ENCODE assay signal across 8 cellular contexts in the genomic region with DNA sequence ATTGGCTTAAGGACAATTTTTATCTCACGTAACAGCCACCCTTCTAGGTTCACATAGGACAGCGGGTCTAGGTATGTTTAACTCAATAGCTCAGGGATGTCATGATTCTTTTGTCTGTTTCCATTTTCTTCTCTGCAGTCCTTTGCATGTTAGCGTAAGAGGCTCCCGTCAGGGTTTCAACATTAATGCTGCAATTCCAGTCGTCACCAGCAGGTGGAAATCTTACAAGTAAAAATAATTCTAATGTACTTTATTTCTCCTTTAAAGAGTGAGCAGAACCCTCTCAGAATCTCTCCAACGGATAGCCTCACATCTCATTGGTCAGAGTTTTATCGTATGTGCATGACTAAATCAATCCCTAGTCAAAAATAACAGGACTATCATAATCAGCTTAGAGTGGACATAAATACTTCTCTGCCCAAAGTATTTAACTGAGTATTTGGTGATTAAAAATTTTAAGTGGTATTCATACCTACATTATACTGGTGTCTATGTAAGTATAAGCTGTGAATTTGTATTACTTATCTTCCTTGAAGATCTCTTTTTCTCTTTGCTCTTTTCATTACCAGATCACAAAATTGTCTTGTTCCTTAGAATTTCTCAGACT.
A peak's percentile ranks its signal among the peaks of the same experiment; 100 is the strongest.
DNase-seq lines count a peak whose midpoint lies in the region; ATAC-seq and TF ChIP-seq lines count a peak whose summit lies in the region.

No MANE protein-coding gene starts in this region.

- H3K27me3 Mint-ChIP-seq in activated T-cell treated with anti-CD3 and anti-CD28 coated beads, Interleukin-2, amount 50 U/mL, for 24 hours = no peaks in the 10 kb centered on the region
- no peaks in the 10 kb centered on the region for H3K27me3 Mint-ChIP-seq in activated CD4-positive, alpha-beta memory T cell treated with anti-CD3 and anti-CD28 coated beads, Interleukin-2, amount 10 ng/mL, durations not matched to agents 7 days and 5 days
- H3K27me3 Mint-ChIP-seq in glutamatergic neuron (ENCODE audit: unreplicated experiment) = peaks cover 5% of the 10 kb centered on the region

- CTCF ChIA-PET in activated CD4-positive, alpha-beta memory T cell treated with anti-CD3 and anti-CD28 coated beads, Interleukin-2, amount 10 ng/mL, durations not matched to agents 7 days and 5 days (lab: Charles Lee) = interaction anchor here (0.6 kb wide), 1 partner anchor 35 kb away, joined by 5 read pairs; no protein-coding TSS in a partner anchor

- H3K4me1 ChIP-seq in HAP-1 (no peaks in the 10 kb centered on the region), sigmoid colon (no peaks in the 10 kb centered on the region)

- no peaks in the 10 kb centered on the region for H3K36me3 Mint-ChIP-seq in activated T-cell treated with anti-CD3 and anti-CD28 coated beads, Interleukin-2, amount 50 U/mL, for 24 hours (ENCODE audit: low read depth)
- H3K36me3 Mint-ChIP-seq in activated CD4-positive, alpha-beta memory T cell treated with anti-CD3 and anti-CD28 coated beads, Interleukin-2, amount 10 ng/mL, durations not matched to agents 7 days and 5 days (ENCODE audit: low read depth) = no peaks in the 10 kb centered on the region
- H3K36me3 Mint-ChIP-seq in glutamatergic neuron (ENCODE audit: unreplicated experiment) = no peaks in the 10 kb centered on the region

- POLR2A ChIA-PET in activated CD4-positive, alpha-beta memory T cell treated with anti-CD3 and anti-CD28 coated beads, Interleukin-2, amount 10 ng/mL, durations not matched to agents 7 days and 5 days (lab: Charles Lee) = no interaction called here

- H3K27ac Mint-ChIP-seq in activated T-cell treated with anti-CD3 and anti-CD28 coated beads, Interleukin-2, amount 50 U/mL, for 24 hours = no peak overlapping the region
- no peak overlapping the region for H3K27ac Mint-ChIP-seq in activated CD4-positive, alpha-beta memory T cell treated with anti-CD3 and anti-CD28 coated beads, Interleukin-2, amount 10 ng/mL, durations not matched to agents 7 days and 5 days
- H3K27ac Mint-ChIP-seq in glutamatergic neuron (ENCODE audit: unreplicated experiment) = no peak overlapping the region

- in situ Hi-C loops in HAP-1 (cut with MboI; ENCODE audit: low sequenced_read_pairs) = no loop called here

- no peak overlapping the region for H3K4me3 ChIP-seq in HAP-1
- H3K4me3 ChIP-seq in sigmoid colon = no peak overlapping the region

- H3K27me3 ChIP-seq in HAP-1 (ENCODE audit: low read depth) (no peaks in the 10 kb centered on the region), sigmoid colon (no peaks in the 10 kb centered on the region)

- no peak overlapping the region for H3K27ac ChIP-seq in sigmoid colon

- no peak for TF ChIP-seq EP300 in sigmoid colon (IDR thresholded peaks at IDR 0.05)

- H3K4me1 Mint-ChIP-seq in activated T-cell treated with anti-CD3 and anti-CD28 coated beads, Interleukin-2, amount 50 U/mL, for 24 hours (ENCODE audit: low read depth) = no peaks in the 10 kb centered on the region
- H3K4me1 Mint-ChIP-seq in activated CD4-positive, alpha-beta memory T cell treated with anti-CD3 and anti-CD28 coated beads, Interleukin-2, amount 10 ng/mL, durations not matched to agents 7 days and 5 days = no peaks in the 10 kb centered on the region
- peaks cover 9% of the 10 kb centered on the region for H3K4me1 Mint-ChIP-seq in glutamatergic neuron (ENCODE audit: low read depth, unreplicated experiment)

- peak; percentile 97 for TF ChIP-seq CTCF in glutamatergic neuron (IDR thresholded peaks at IDR 0.05; ENCODE audit: partially characterized antibody, unreplicated experiment)
- TF ChIP-seq CTCF in sigmoid colon (IDR thresholded peaks at IDR 0.05) = peak in 3 of 4 experiments; percentile 25 to 69 (median 47)

- H3K4me3 Mint-ChIP-seq in activated T-cell treated with anti-CD3 and anti-CD28 coated beads, Interleukin-2, amount 50 U/mL, for 24 hours = no peak overlapping the region
- H3K4me3 Mint-ChIP-seq in activated CD4-positive, alpha-beta memory T cell treated with anti-CD3 and anti-CD28 coated beads, Interleukin-2, amount 10 ng/mL, durations not matched to agents 7 days and 5 days = no peak overlapping the region
- no peak overlapping the region for H3K4me3 Mint-ChIP-seq in glutamatergic neuron (ENCODE audit: unreplicated experiment)

- no peak for TF ChIP-seq POLR2A in sigmoid colon (IDR thresholded peaks at IDR 0.05)

- no peaks in the 10 kb centered on the region for H3K9me3 ChIP-seq in HAP-1
- H3K9me3 ChIP-seq in sigmoid colon = no peaks in the 10 kb centered on the region

- peak; percentile 1 for DNase-seq in activated T-cell treated with anti-CD3 and anti-CD28 coated beads for 4 hours
- DNase-seq in activated T-cell treated with anti-CD3 and anti-CD28 coated beads, Interleukin-2, amount 50 U/mL, for 24 hours = no peak
- peak; percentile 69 to 89 for DNase-seq in HAP-1 (ENCODE audit: low spot score in 2 of 2)
- peak; percentile 3 for DNase-seq in NCI-H1694 (lab: John Stamatoyannopoulos, UW)
- peak; percentile 26 for DNase-seq in activated CD4-positive, alpha-beta memory T cell treated with anti-CD3 and anti-CD28 coated beads, Interleukin-2, amount 10 ng/mL, durations not matched to agents 7 days and 5 days
- peak; percentile 69 for DNase-seq in glutamatergic neuron
- DNase-seq in sigmoid colon = peak; percentile 68

- no peaks in the 10 kb centered on the region for H3K9me3 Mint-ChIP-seq in activated T-cell treated with anti-CD3 and anti-CD28 coated beads, Interleukin-2, amount 50 U/mL, for 24 hours
- no peaks in the 10 kb centered on the region for H3K9me3 Mint-ChIP-seq in activated CD4-positive, alpha-beta memory T cell treated with anti-CD3 and anti-CD28 coated beads, Interleukin-2, amount 10 ng/mL, durations not matched to agents 7 days and 5 days
- H3K9me3 Mint-ChIP-seq in glutamatergic neuron (ENCODE audit: unreplicated experiment) = peaks cover 6% of the 10 kb centered on the region

- intact Hi-C loops in sigmoid colon (cut with DNase I) = no loop called here

- WGBS in sigmoid colon, 2 donors = 16 to 26% methylated on average over 7 of the region's 7 CpGs

- ATAC-seq in HG03196 (IDR thresholded peaks at IDR 0.05; ENCODE audit: unreplicated experiment) = no peak

- no peaks in the 10 kb centered on the region for H3K36me3 ChIP-seq in HAP-1 (replicated peaks)
- H3K36me3 ChIP-seq in sigmoid colon = no peaks in the 10 kb centered on the region
